17 cellular contexts compared by ENCODE assay signal in genomic region chr12:130663510-130663909, GRCh38. TPM values are rescaled to one million over a fixed set of nuclear protein-coding genes. Genes with fewer than 3 reads are reported as not detected.
DNase-seq lines count a peak whose midpoint lies in the region; ATAC-seq, FAIRE-seq and TF ChIP-seq lines count a peak whose summit lies in the region.
"Had no signal": no experiment of that assay in that cellular context is flagged by ENCODE, and none has a peak within 500 bp of the region (broad histone marks: within the 10 kb centered on the region; RNA-seq: fewer than 3 reads in every experiment).

No MANE protein-coding gene starts in this region.

- H3K27ac ChIP-seq in BLaER1 treated with 17β-estradiol and CSF1 and Interleukin-3, amounts not matched to agents 10 nM and 100 nM = no peak overlapping the region
- peak overlapping the region; percentile 66 for H3K27ac ChIP-seq in neural cell (ENCODE audit: low read length)
- H3K27ac ChIP-seq in ascending aorta = no peak overlapping the region
- H3K27ac ChIP-seq: KMS-11 had no signal

- no peaks in the 10 kb centered on the region for H3K79me2 ChIP-seq in neural cell (replicated peaks; ENCODE audit: insufficient read depth, low read length)

- H3K4me1 ChIP-seq in BLaER1 treated with 17β-estradiol and CSF1 and Interleukin-3, amounts not matched to agents 10 nM and 100 nM = peaks cover 12 to 54% (median 28%) of the 10 kb centered on the region in 10 experiments; a peak in 19 of 20 replicates
- no peaks in the 10 kb centered on the region for H3K4me1 ChIP-seq in ascending aorta
- H3K4me1 ChIP-seq: BE2C had no signal

- no peaks in the 10 kb centered on the region for H3K27me3 ChIP-seq in BLaER1 treated with 17β-estradiol and CSF1 and Interleukin-3, amounts not matched to agents 10 nM and 100 nM
- no peaks in the 10 kb centered on the region for H3K27me3 ChIP-seq in neural cell (ENCODE audit: insufficient read depth, low read depth, low read length)
- no peaks in the 10 kb centered on the region for H3K27me3 ChIP-seq in ascending aorta
- H3K27me3 ChIP-seq: BE2C had no signal

- DNase-seq in NCI-H526 (lab: John Stamatoyannopoulos, UW) (peak; percentile 18 to 43), GM19239 (ENCODE audit: insufficient read length, low spot score) (no peak), ascending aorta (ENCODE audit: low spot score in 2 of 2) (no peak), T-helper 9 cell (no peak)
- no peak for DNase-seq in activated effector memory CD4-positive, alpha-beta T cell treated with anti-CD3 and anti-CD28 coated beads, Interleukin-2, amount 50 U/mL, for 16 hours
- DNase-seq: BE2C; Caco-2; CD8-positive, alpha-beta memory T cell; DND-41; GDM1; HCEC 1CT; IMR-90 had no signal

- H3K9ac ChIP-seq in BLaER1 treated with 17β-estradiol and CSF1 and Interleukin-3, amounts not matched to agents 10 nM and 100 nM = no peak overlapping the region
- H3K9ac ChIP-seq in neural cell (ENCODE audit: low read length) = no peak overlapping the region
- H3K9ac ChIP-seq: KMS-11 had no signal

- intact Hi-C loops in ascending aorta (cut with DNase I) = no loop called here

- no peak for TF ChIP-seq EP300 in neural cell (conservative IDR thresholded peaks at IDR 0.05; ENCODE audit: poor library complexity, severe bottlenecking)

- FAIRE-seq in GM19239 (lab: Jason Lieb, UNC) = no peak
- FAIRE-seq: A204.1 had no signal

- TF ChIP-seq RAD21 in neural cell (conservative IDR thresholded peaks at IDR 0.05) = no peak

- no peaks in the 10 kb centered on the region; a peak in 1 of 22 replicates for H4K20me1 ChIP-seq in BLaER1 treated with 17β-estradiol and CSF1 and Interleukin-3, amounts not matched to agents 10 nM and 100 nM
- no peaks in the 10 kb centered on the region for H4K20me1 ChIP-seq in neural cell (ENCODE audit: insufficient read depth)

- H3K4me2 ChIP-seq in BLaER1 treated with 17β-estradiol and CSF1 and Interleukin-3, amounts not matched to agents 10 nM and 100 nM = peak overlapping the region in 10 of 11 experiments; percentile 5 to 78 (median 50); a peak in 18 of 22 replicates
- peak overlapping the region; percentile 33 for H3K4me2 ChIP-seq in neural cell (ENCODE audit: low read length)
- H3K4me2 ChIP-seq: KMS-11 had no signal

- H3K9me3 ChIP-seq in BLaER1 treated with 17β-estradiol and CSF1 and Interleukin-3, amounts not matched to agents 10 nM and 100 nM (replicated peaks in 1 of 11) = peaks cover 13 to 15% (median 14%) of the 10 kb centered on the region in 11 experiments
- H3K9me3 ChIP-seq in neural cell (ENCODE audit: low read length) = no peaks in the 10 kb centered on the region
- no peaks in the 10 kb centered on the region for H3K9me3 ChIP-seq in ascending aorta
- H3K9me3 ChIP-seq: BE2C, Caco-2 had no signal

- H3F3A ChIP-seq in neural cell (ENCODE audit: insufficient read depth, low read length, poor library complexity, severe bottlenecking) = no peaks in the 10 kb centered on the region

- TF ChIP-seq CTCF in neural cell (IDR thresholded peaks at IDR 0.05; ENCODE audit: poor library complexity, severe bottlenecking) (no peak), ascending aorta (IDR thresholded peaks at IDR 0.05) (no peak)

- no peaks in the 10 kb centered on the region for H3K9me2 ChIP-seq in neural cell (ENCODE audit: insufficient read depth, low read length)

- no peak overlapping the region for H3K4me3 ChIP-seq in BLaER1 treated with 17β-estradiol and CSF1 and Interleukin-3, amounts not matched to agents 10 nM and 100 nM
- peak overlapping the region; percentile 19 for H3K4me3 ChIP-seq in neural cell (ENCODE audit: low read length)
- H3K4me3 ChIP-seq in ascending aorta = no peak overlapping the region

- no peaks in the 10 kb centered on the region for H3K36me3 ChIP-seq in BLaER1 treated with 17β-estradiol and CSF1 and Interleukin-3, amounts not matched to agents 10 nM and 100 nM
- H3K36me3 ChIP-seq in neural cell (ENCODE audit: insufficient read depth, low read length) (no peaks in the 10 kb centered on the region), ascending aorta (no peaks in the 10 kb centered on the region)

- ATAC-seq in GM18868 (IDR thresholded peaks at IDR 0.05; ENCODE audit: unreplicated experiment) = peak; percentile 85

- no peak overlapping the region for H2AFZ ChIP-seq in neural cell (ENCODE audit: low read depth, low read length)

TF ChIP-seq in neural cell, 6 proteins besides CTCF, POLR2A, EP300 and RAD21:
- TF ChIP-seq POLR2AphosphoS5 (IDR thresholded peaks at IDR 0.05) (no peak), TAF1 (IDR thresholded peaks at IDR 0.05; ENCODE audit: low read depth) (no peak), EZH2 (IDR thresholded peaks at IDR 0.05; ENCODE audit: borderline replicate concordance, insufficient read depth, low read length, poor library complexity, severe bottlenecking) (no peak), SMC3 (conservative IDR thresholded peaks at IDR 0.05; ENCODE audit: poor library complexity) (no peak), REST (IDR thresholded peaks at IDR 0.05; ENCODE audit: borderline replicate concordance) (no peak), MXI1 (conservative IDR thresholded peaks at IDR 0.05; ENCODE audit: poor library complexity, severe bottlenecking) (no peak)
TF ChIP-seq in neural cell: peak in this region for 0.

RNA-seq across cellular contexts. Expression of gene RIMBP2, which starts 52.6 kb away (rescaled TPM):
- 14.6 and 18.9 TPM in 2 replicates for polyA plus RNA-seq in neural cell
- 33.6 and 34.1 TPM in 2 replicates for polyA minus RNA-seq in neural cell
- not detected for total RNA-seq in ascending aorta
- total RNA-seq: Caco-2; CD8-positive, alpha-beta memory T cell; IMR-90 had no signal
- polyA plus RNA-seq: CD8-positive, alpha-beta memory T cell; IMR-90 had no signal

Comparison
In these comparisons a context has a peak if more than half of its experiments do, and no peak if none do; other contexts are left out.
1. DNase-seq: peak in NCI-H526 (2 of 2); none in GM19239 (single experiment), ascending aorta (0 of 2), T-helper 9 cell (single experiment) and activated effector memory CD4-positive, alpha-beta T cell treated with anti-CD3 and anti-CD28 coated beads, Interleukin-2, amount 50 U/mL, for 16 hours (single experiment).